1 cellular context compared by ENCODE assay signal in genomic region chr19:56106993-56107392, GRCh38.
TF ChIP-seq lines count a peak whose summit lies in the region.

No MANE protein-coding gene starts in this region.

TF ChIP-seq in H1, 55 proteins besides CTCF, POLR2A, EP300 and RAD21:
- TF ChIP-seq RXRA (IDR thresholded peaks at IDR 0.05; ENCODE audit: insufficient read depth, low read depth, low read length) (no peak), KDM1A (IDR thresholded peaks at IDR 0.05; ENCODE audit: borderline replicate concordance, low read length) (peak; percentile 54; the same call in 1 of the 2 replicates), SIX5 (IDR thresholded peaks at IDR 0.05; ENCODE audit: low read depth, low read length) (no peak), SP4 (IDR thresholded peaks at IDR 0.05; ENCODE audit: low read length) (no peak)
